ENCODE assay signal across 16 cellular contexts in the genomic region with DNA sequence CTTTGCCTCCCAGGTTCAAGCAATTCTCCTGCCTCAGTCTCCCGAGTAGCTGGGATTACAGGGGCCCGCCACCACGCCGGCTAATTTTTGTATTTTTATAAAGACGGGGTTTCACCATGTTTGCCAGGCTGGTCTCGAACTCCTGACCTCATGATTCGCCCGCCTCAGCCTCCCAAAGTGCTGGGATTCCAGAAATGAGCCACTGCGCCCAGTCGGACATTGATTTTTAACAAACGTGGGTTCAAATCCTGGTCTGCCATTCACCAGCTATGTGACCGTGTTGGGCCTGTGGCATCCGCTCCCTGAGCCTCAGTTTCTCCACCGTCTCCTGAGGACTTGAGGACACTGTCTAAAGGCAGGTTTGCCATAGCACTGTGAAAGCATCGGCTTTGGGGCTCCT. TPM values are rescaled to one million over a fixed set of nuclear protein-coding genes. Genes with fewer than 3 reads are reported as not detected.
A peak's percentile ranks its signal among the peaks of the same experiment; 100 is the strongest.
DNase-seq lines count a peak whose midpoint lies in the region; ATAC-seq and TF ChIP-seq lines count a peak whose summit lies in the region.
"Had no signal": no experiment of that assay in that cellular context is flagged by ENCODE, and none has a peak within 500 bp of the region (broad histone marks: within the 10 kb centered on the region; RNA-seq: fewer than 3 reads in every experiment).

No MANE protein-coding gene starts in this region.

- H3K4me1 ChIP-seq in OCI-LY3 (ENCODE audit: low read length) = peaks cover 85% of the 10 kb centered on the region
- H3K4me1 ChIP-seq: parathyroid adenoma had no signal

- H3K27me3 Mint-ChIP-seq in activated CD4-positive, alpha-beta T cell treated with anti-CD3 and anti-CD28 coated beads, Interleukin-2, amount 10 ng/mL, durations not matched to agents 7 days and 5 days = no peaks in the 10 kb centered on the region
- H3K27me3 Mint-ChIP-seq in central memory CD8-positive, alpha-beta T cell = no peaks in the 10 kb centered on the region
- no peaks in the 10 kb centered on the region for H3K27me3 Mint-ChIP-seq in mesothelial cell of epicardium (ENCODE audit: low read depth)

- H3K27ac ChIP-seq in OCI-LY3 (ENCODE audit: low read length) = peak overlapping the region; percentile 93
- H3K27ac ChIP-seq: A549, body of pancreas, hepatocyte had no signal

- no peaks in the 10 kb centered on the region for H3K36me3 Mint-ChIP-seq in activated CD4-positive, alpha-beta T cell treated with anti-CD3 and anti-CD28 coated beads, Interleukin-2, amount 10 ng/mL, durations not matched to agents 7 days and 5 days (ENCODE audit: low read depth)
- H3K36me3 Mint-ChIP-seq in central memory CD8-positive, alpha-beta T cell (ENCODE audit: insufficient read depth) = peaks cover 5% of the 10 kb centered on the region
- peaks cover 15% of the 10 kb centered on the region for H3K36me3 Mint-ChIP-seq in stimulated activated effector memory CD8-positive, alpha-beta T cell treated with anti-CD3 and anti-CD28 coated beads, Interleukin-12 subunit alpha, Interleukin-12 subunit beta, amount 100 ng/mL, for 72 hours
- H3K36me3 Mint-ChIP-seq in mesothelial cell of epicardium = no peaks in the 10 kb centered on the region

- no peaks in the 10 kb centered on the region for H4K20me1 ChIP-seq in OCI-LY3 (ENCODE audit: insufficient read depth, low read length)

- peaks cover 65% of the 10 kb centered on the region for H3K4me1 Mint-ChIP-seq in activated CD4-positive, alpha-beta T cell treated with anti-CD3 and anti-CD28 coated beads, Interleukin-2, amount 10 ng/mL, durations not matched to agents 7 days and 5 days
- H3K4me1 Mint-ChIP-seq in central memory CD8-positive, alpha-beta T cell = peaks cover 67% of the 10 kb centered on the region
- peaks cover 75% of the 10 kb centered on the region for H3K4me1 Mint-ChIP-seq in stimulated activated effector memory CD8-positive, alpha-beta T cell treated with anti-CD3 and anti-CD28 coated beads, Interleukin-12 subunit alpha, Interleukin-12 subunit beta, amount 100 ng/mL, for 72 hours
- peaks cover 7% of the 10 kb centered on the region for H3K4me1 Mint-ChIP-seq in mesothelial cell of epicardium

- H3K4me2 ChIP-seq in OCI-LY3 (ENCODE audit: low read length) = peak overlapping the region; percentile 81
- H3K4me2 ChIP-seq: A549, hepatocyte had no signal

- no peaks in the 10 kb centered on the region for H3K27me3 ChIP-seq in OCI-LY3 (ENCODE audit: low read depth, low read length)
- H3K27me3 ChIP-seq: body of pancreas, hepatocyte had no signal

- H3K4me3 ChIP-seq in OCI-LY3 (ENCODE audit: low read length) = peak overlapping the region; percentile 47; the same call in 1 of the 2 replicates
- H3K4me3 ChIP-seq: A549, body of pancreas, hepatocyte had no signal

- H2AFZ ChIP-seq in OCI-LY3 (ENCODE audit: low read depth, low read length) = no peak overlapping the region
- H2AFZ ChIP-seq: hepatocyte, parathyroid adenoma had no signal

- H3K27ac Mint-ChIP-seq in activated CD4-positive, alpha-beta T cell treated with anti-CD3 and anti-CD28 coated beads, Interleukin-2, amount 10 ng/mL, durations not matched to agents 7 days and 5 days = peak overlapping the region; percentile 83
- H3K27ac Mint-ChIP-seq in central memory CD8-positive, alpha-beta T cell (ENCODE audit: low read depth) = peak overlapping the region; percentile 84
- peak overlapping the region; percentile 98 for H3K27ac Mint-ChIP-seq in stimulated activated effector memory CD8-positive, alpha-beta T cell treated with anti-CD3 and anti-CD28 coated beads, Interleukin-12 subunit alpha, Interleukin-12 subunit beta, amount 100 ng/mL, for 72 hours
- no peak overlapping the region for H3K27ac Mint-ChIP-seq in mesothelial cell of epicardium

- POLR2A ChIA-PET in activated CD4-positive, alpha-beta T cell treated with anti-CD3 and anti-CD28 coated beads, Interleukin-2, amount 10 ng/mL, durations not matched to agents 7 days and 5 days (lab: Charles Lee) = interaction anchor here (0.5 kb wide), 1 partner anchor 752 kb away, joined by 3 read pairs; no protein-coding TSS in a partner anchor

- CTCF ChIA-PET in activated CD4-positive, alpha-beta T cell treated with anti-CD3 and anti-CD28 coated beads, Interleukin-2, amount 10 ng/mL, durations not matched to agents 7 days and 5 days (lab: Charles Lee) = interaction anchor here (0.5 to 2.3 kb wide), 5 partner anchors 10 to 70 kb away, joined by 3 to 7 read pairs (median 3); no protein-coding TSS in a partner anchor

- no peak for TF ChIP-seq CTCF in OCI-LY3 (IDR thresholded peaks at IDR 0.05; ENCODE audit: low read depth, low read length)
- no peak for TF ChIP-seq CTCF in mesothelial cell of epicardium (IDR thresholded peaks at IDR 0.05; ENCODE audit: unreplicated experiment)

- no peak for DNase-seq in activated CD4-positive, alpha-beta T cell treated with anti-CD3 and anti-CD28 coated beads, Interleukin-2, amount 10 ng/mL, durations not matched to agents 7 days and 5 days
- no peak for DNase-seq in activated CD4-positive, alpha-beta T cell treated with anti-CD3 and anti-CD28 coated beads, Interleukin-2, amount 50 U/mL, for 1 hour
- no peak for DNase-seq in central memory CD8-positive, alpha-beta T cell (ENCODE audit: low spot score in 2 of 2)
- no peak for DNase-seq in stimulated activated effector memory CD8-positive, alpha-beta T cell treated with anti-CD3 and anti-CD28 coated beads, Interleukin-12 subunit alpha, Interleukin-12 subunit beta, amount 100 ng/mL, for 72 hours (ENCODE audit: low spot score in 2 of 2)
- DNase-seq in mesothelial cell of epicardium (ENCODE audit: low spot score in 2 of 2, unreplicated experiment in 2 of 2) = no peak
- DNase-seq: body of pancreas, Calu3, NCI-H1694 treated with DMSO at 0.1 percent for 48 hours, NCI-H510A had no signal

- H3K36me3 ChIP-seq in OCI-LY3 (replicated peaks; ENCODE audit: low read depth, low read length) = no peaks in the 10 kb centered on the region

- ATAC-seq in central memory CD8-positive, alpha-beta T cell (replicated peaks; ENCODE audit: extremely low read depth, poor library complexity, severe bottlenecking) = no peak
- no peak for ATAC-seq in stimulated activated effector memory CD8-positive, alpha-beta T cell treated with anti-CD3 and anti-CD28 coated beads, Interleukin-12 subunit alpha, Interleukin-12 subunit beta, amount 100 ng/mL, for 72 hours
- no peak for ATAC-seq in HG03571 (IDR thresholded peaks at IDR 0.05; ENCODE audit: unreplicated experiment)
- no peak for ATAC-seq in GM21423 (IDR thresholded peaks at IDR 0.05; ENCODE audit: unreplicated experiment)
- ATAC-seq: A549, body of pancreas, SK-N-SH treated with all-trans-retinoic acid at 6 μM for 48 hours had no signal

- no peaks in the 10 kb centered on the region for H3K9me3 Mint-ChIP-seq in activated CD4-positive, alpha-beta T cell treated with anti-CD3 and anti-CD28 coated beads, Interleukin-2, amount 10 ng/mL, durations not matched to agents 7 days and 5 days
- H3K9me3 Mint-ChIP-seq in central memory CD8-positive, alpha-beta T cell = no peaks in the 10 kb centered on the region
- no peaks in the 10 kb centered on the region for H3K9me3 Mint-ChIP-seq in stimulated activated effector memory CD8-positive, alpha-beta T cell treated with anti-CD3 and anti-CD28 coated beads, Interleukin-12 subunit alpha, Interleukin-12 subunit beta, amount 100 ng/mL, for 72 hours
- no peaks in the 10 kb centered on the region for H3K9me3 Mint-ChIP-seq in mesothelial cell of epicardium

- H3K9ac ChIP-seq in OCI-LY3 (ENCODE audit: low read length) = peak overlapping the region; percentile 77
- H3K9ac ChIP-seq: parathyroid adenoma had no signal

- no peaks in the 10 kb centered on the region for H3K9me3 ChIP-seq in OCI-LY3 (ENCODE audit: insufficient read depth, low read length)
- H3K9me3 ChIP-seq: A549, body of pancreas had no signal

- H3K4me3 Mint-ChIP-seq in activated CD4-positive, alpha-beta T cell treated with anti-CD3 and anti-CD28 coated beads, Interleukin-2, amount 10 ng/mL, durations not matched to agents 7 days and 5 days = no peak overlapping the region
- peak overlapping the region; percentile 55 for H3K4me3 Mint-ChIP-seq in central memory CD8-positive, alpha-beta T cell
- peak overlapping the region; percentile 70 for H3K4me3 Mint-ChIP-seq in stimulated activated effector memory CD8-positive, alpha-beta T cell treated with anti-CD3 and anti-CD28 coated beads, Interleukin-12 subunit alpha, Interleukin-12 subunit beta, amount 100 ng/mL, for 72 hours
- no peak overlapping the region for H3K4me3 Mint-ChIP-seq in mesothelial cell of epicardium

- no peaks in the 10 kb centered on the region for H3K79me2 ChIP-seq in OCI-LY3 (ENCODE audit: low read length)
- H3K79me2 ChIP-seq: hepatocyte, parathyroid adenoma had no signal

RNA-seq across cellular contexts. Expression of a gene that starts 41.8 kb away (rescaled TPM):
- total RNA-seq in activated CD4-positive, alpha-beta T cell treated with anti-CD3 and anti-CD28 coated beads, Interleukin-2, amount 10 ng/mL, durations not matched to agents 7 days and 5 days = 1 to 10 TPM; 7.0 to 8.0 TPM
- 40.5 to 45.5 TPM (median 42.9 TPM) in 3 replicates for total RNA-seq in mesothelial cell of epicardium

Comparison
In these comparisons a context has a peak if more than half of its experiments do, and no peak if none do; other contexts are left out.
1. H3K4me3 Mint-ChIP-seq: peak in central memory CD8-positive, alpha-beta T cell (single experiment) and stimulated activated effector memory CD8-positive, alpha-beta T cell treated with anti-CD3 and anti-CD28 coated beads, Interleukin-12 subunit alpha, Interleukin-12 subunit beta, amount 100 ng/mL, for 72 hours (single experiment); none in activated CD4-positive, alpha-beta T cell treated with anti-CD3 and anti-CD28 coated beads, Interleukin-2, amount 10 ng/mL, durations not matched to agents 7 days and 5 days (single experiment) and mesothelial cell of epicardium (single experiment).